ENCODE assay signal across 1 cellular context in the genomic region with DNA sequence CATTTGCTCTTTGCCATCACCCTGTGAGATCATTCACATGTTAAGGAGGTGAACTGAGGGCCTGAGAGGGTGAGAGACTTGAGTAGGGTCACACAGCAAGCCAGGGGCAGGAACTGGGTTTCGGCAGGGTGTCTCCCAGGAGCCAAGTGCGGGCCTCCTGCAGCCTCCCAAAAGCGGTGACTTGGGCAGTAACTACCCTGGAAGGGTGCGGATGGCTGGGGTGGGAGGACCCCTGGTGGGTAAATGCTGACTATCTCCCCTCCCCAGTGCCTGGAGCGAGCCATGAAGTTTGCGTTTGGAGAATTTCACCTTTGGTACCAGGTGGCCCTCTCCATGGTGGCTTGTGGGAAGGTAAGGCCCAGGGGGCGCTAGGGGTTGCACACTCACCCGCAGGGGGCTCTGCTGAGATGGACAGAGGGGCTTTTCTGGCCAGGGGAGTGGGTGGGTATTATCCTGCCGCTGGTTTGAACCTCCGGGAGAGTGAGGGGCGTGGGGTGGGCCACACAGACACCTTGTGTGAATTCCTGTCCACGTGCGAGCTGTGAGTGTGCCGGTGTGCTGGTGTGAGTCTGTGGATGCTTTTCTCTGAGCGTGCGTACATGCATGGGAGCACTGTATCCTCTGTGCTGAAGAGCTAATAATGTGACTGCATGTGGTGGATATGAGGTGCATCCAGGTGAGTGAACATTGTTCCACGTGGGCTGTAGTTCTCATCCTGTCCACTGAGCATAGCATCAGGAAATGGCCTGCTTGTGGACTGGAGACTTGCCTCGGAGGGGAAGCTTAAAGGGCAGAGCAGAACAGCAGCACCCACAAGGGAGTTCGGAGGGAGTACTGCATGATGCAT.
TF ChIP-seq lines count a peak whose summit lies in the region.

No MANE protein-coding gene starts in this region.

TF ChIP-seq in HepG2, 621 proteins besides CTCF, POLR2A, EP300 and RAD21 (continued from another document):
- TF ChIP-seq, protein P1, sequence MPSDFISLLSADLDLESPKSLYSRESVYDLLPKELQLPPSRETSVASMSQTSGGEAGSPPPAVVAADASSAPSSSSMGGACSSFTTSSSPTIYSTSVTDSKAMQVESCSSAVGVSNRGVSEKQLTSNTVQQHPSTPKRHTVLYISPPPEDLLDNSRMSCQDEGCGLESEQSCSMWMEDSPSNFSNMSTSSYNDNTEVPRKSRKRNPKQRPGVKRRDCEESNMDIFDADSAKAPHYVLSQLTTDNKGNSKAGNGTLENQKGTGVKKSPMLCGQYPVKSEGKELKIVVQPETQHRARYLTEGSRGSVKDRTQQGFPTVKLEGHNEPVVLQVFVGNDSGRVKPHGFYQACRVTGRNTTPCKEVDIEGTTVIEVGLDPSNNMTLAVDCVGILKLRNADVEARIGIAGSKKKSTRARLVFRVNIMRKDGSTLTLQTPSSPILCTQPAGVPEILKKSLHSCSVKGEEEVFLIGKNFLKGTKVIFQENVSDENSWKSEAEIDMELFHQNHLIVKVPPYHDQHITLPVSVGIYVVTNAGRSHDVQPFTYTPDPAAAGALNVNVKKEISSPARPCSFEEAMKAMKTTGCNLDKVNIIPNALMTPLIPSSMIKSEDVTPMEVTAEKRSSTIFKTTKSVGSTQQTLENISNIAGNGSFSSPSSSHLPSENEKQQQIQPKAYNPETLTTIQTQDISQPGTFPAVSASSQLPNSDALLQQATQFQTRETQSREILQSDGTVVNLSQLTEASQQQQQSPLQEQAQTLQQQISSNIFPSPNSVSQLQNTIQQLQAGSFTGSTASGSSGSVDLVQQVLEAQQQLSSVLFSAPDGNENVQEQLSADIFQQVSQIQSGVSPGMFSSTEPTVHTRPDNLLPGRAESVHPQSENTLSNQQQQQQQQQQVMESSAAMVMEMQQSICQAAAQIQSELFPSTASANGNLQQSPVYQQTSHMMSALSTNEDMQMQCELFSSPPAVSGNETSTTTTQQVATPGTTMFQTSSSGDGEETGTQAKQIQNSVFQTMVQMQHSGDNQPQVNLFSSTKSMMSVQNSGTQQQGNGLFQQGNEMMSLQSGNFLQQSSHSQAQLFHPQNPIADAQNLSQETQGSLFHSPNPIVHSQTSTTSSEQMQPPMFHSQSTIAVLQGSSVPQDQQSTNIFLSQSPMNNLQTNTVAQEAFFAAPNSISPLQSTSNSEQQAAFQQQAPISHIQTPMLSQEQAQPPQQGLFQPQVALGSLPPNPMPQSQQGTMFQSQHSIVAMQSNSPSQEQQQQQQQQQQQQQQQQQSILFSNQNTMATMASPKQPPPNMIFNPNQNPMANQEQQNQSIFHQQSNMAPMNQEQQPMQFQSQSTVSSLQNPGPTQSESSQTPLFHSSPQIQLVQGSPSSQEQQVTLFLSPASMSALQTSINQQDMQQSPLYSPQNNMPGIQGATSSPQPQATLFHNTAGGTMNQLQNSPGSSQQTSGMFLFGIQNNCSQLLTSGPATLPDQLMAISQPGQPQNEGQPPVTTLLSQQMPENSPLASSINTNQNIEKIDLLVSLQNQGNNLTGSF (CRISPR knock-in tag; IDR thresholded peaks at IDR 0.05): no peak
- no peak for TF ChIP-seq SUZ12 (IDR thresholded peaks at IDR 0.05; ENCODE audit: low read depth, low read length)
- no peak for TF ChIP-seq GZF1 (CRISPR knock-in tag; IDR thresholded peaks at IDR 0.05)
- TF ChIP-seq SP4 (CRISPR knock-in tag; IDR thresholded peaks at IDR 0.05): 0 out of 2 replicates have a peak, but pooled peaks have one; percentile 18
- TF ChIP-seq CBX2 (IDR thresholded peaks at IDR 0.05; ENCODE audit: low read depth, low read length): no peak
- TF ChIP-seq CBX2 (CRISPR knock-in tag; IDR thresholded peaks at IDR 0.05; ENCODE audit: low read depth): no peak
- TF ChIP-seq MED8 (CRISPR knock-in tag; IDR thresholded peaks at IDR 0.05; ENCODE audit: insufficient replicate concordance): no peak
- TF ChIP-seq, protein P2, sequence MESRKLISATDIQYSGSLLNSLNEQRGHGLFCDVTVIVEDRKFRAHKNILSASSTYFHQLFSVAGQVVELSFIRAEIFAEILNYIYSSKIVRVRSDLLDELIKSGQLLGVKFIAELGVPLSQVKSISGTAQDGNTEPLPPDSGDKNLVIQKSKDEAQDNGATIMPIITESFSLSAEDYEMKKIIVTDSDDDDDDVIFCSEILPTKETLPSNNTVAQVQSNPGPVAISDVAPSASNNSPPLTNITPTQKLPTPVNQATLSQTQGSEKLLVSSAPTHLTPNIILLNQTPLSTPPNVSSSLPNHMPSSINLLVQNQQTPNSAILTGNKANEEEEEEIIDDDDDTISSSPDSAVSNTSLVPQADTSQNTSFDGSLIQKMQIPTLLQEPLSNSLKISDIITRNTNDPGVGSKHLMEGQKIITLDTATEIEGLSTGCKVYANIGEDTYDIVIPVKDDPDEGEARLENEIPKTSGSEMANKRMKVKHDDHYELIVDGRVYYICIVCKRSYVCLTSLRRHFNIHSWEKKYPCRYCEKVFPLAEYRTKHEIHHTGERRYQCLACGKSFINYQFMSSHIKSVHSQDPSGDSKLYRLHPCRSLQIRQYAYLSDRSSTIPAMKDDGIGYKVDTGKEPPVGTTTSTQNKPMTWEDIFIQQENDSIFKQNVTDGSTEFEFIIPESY (CRISPR knock-in tag; IDR thresholded peaks at IDR 0.05): no peak
- TF ChIP-seq RBM39 (IDR thresholded peaks at IDR 0.05; ENCODE audit: low read depth, low read length, poor library complexity, severe bottlenecking): no peak
- no peak for TF ChIP-seq RFX1 (IDR thresholded peaks at IDR 0.05)
- TF ChIP-seq TRIM24 (CRISPR knock-in tag; IDR thresholded peaks at IDR 0.05): no peak
- no peak for TF ChIP-seq ZFAT (CRISPR knock-in tag; conservative IDR thresholded peaks at IDR 0.05)
- 0 out of 2 replicates have a peak, but pooled peaks have one; percentile 27 for TF ChIP-seq ZNF263 (CRISPR knock-in tag; IDR thresholded peaks at IDR 0.05)
- TF ChIP-seq, protein P3, sequence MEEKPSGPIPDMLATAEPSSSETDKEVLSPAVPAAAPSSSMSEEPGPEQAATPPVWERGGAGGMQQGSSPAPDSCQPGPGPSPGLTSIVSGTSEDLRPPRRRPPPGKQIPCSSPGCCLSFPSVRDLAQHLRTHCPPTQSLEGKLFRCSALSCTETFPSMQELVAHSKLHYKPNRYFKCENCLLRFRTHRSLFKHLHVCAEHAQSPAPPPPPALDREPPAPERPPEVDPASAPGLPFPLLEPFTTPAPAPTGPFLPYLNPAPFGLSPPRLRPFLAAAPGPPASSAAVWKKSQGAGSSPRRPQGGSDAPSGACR (CRISPR knock-in tag; IDR thresholded peaks at IDR 0.05): no peak
- no peak for TF ChIP-seq DR1 (CRISPR knock-in tag; IDR thresholded peaks at IDR 0.05)
TF ChIP-seq in HepG2: peak in this region for 3.
